Comparison of ENCODE assay signal across 8 cellular contexts in the genomic region with DNA sequence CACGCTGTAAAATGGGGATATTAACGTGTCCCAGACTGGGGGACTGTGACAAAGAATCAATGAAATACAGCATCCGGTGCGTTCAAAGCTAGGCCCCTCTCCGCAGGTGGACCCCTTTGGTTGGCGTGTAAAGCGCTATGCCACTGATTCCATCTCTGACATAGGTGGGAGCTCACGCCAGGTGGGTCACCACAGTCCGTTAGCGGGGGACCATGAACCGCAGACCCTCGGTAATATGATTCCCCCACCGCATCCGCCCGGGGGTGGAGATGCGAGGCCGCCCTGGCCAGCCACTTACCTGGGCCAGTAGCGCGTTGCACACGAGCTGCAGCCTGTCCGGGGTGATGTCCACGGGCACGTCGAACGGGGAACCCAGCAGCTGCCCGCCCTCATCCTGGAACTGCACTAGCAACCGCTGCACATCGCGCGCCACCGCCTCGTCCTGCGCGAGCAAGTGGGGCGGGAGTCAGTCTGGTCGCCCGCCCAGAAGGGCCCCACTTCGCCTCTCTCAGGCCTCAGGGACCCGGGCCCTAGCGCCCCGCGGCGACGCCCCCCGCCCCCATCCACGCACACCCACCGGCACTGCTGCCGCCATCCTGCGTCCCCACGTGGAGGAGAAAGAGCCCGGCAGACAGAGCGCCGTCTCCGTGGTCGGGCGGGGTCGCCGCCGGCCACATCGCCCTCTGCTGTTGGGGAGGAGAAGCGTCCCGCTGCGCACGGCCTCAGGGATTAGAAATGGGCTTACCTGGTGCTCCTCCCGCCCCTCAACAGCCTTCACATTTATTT. TPM values are rescaled to one million over a fixed set of nuclear protein-coding genes. Genes with fewer than 3 reads are reported as not detected.
DNase-seq lines count a peak whose midpoint lies in the region; TF ChIP-seq lines count a peak whose summit lies in the region.

A gene (minus strand): TSS at position 623 of the 786 bp plus-strand sequence. CDS start 28 bp downstream, at position 595.

- H3K4me3 ChIP-seq in trophoblast cell (ENCODE audit: low read depth, low read length) (peak within 1 kb of the TSS; percentile 99), tibial artery (peak within 1 kb of the TSS; percentile 79 to 97)

- peak within 1 kb of the TSS; percentile 89 for H4K12ac ChIP-seq in trophoblast cell (ENCODE audit: low read depth, low read length)

- H4K8ac ChIP-seq in trophoblast cell (ENCODE audit: low read depth, low read length), result peak within 1 kb of the TSS; percentile 86

- peak within 1 kb of the TSS; percentile 72 for H4K91ac ChIP-seq in trophoblast cell (ENCODE audit: low read depth, low read length)

- H2AFZ ChIP-seq in trophoblast cell (ENCODE audit: insufficient read depth, low read length, poor library complexity), result peak within 1 kb of the TSS; percentile 94

- POLR2A ChIA-PET in HEK293T (lab: Yijun Ruan, JAX), result interaction anchor here (0.8 to 1.8 kb wide), 6 partner anchors 8 to 563 kb away, joined by 3 to 6 read pairs (median 5); a partner anchor contains a TSS

- no peak within 1 kb of the TSS for H2BK12ac ChIP-seq in trophoblast cell (ENCODE audit: low read length)

- intact Hi-C loops in cardiac septum (cut with DNase I), result no loop called here
- intact Hi-C loops in tibial artery (cut with DNase I; ENCODE audit: low total_unique reads), result loop anchor here (5.0 kb wide), 1 partner anchor 100 kb away; a partner anchor contains a TSS

- H3K79me2 ChIP-seq in trophoblast cell (ENCODE audit: control insufficient read depth, insufficient read depth, low read length, poor library complexity), result peaks cover 6% of the 10 kb centered on the region

- DNase-seq in GM03348 (ENCODE audit: low spot score) (peak; percentile 95), HEK293T (ENCODE audit: extremely low spot score) (peak; percentile 79), NCI-H1092 treated with DMSO at 0.1 percent for 48 hours (lab: John Stamatoyannopoulos, UW) (peak; percentile 78), SW480 (ENCODE audit: low spot score) (peak; percentile 73), cardiac septum (ENCODE audit: low spot score) (peak; percentile 93), trophoblast cell (peak; percentile 55 to 79), tibial artery (peak; percentile 66 to 86)
- peak; percentile 77 for DNase-seq in activated naive CD8-positive, alpha-beta T cell treated with anti-CD3 and anti-CD28 coated beads, Interleukin-2, amount 50 U/mL, for 16 hours (ENCODE audit: low read depth, low spot score)

- H2BK120ac ChIP-seq in trophoblast cell (ENCODE audit: insufficient read depth, low read length, poor library complexity), result peak within 1 kb of the TSS; percentile 36

- no peak within 1 kb of the TSS for H3K23ac ChIP-seq in trophoblast cell (ENCODE audit: low read length)

- H3K4ac ChIP-seq in trophoblast cell (ENCODE audit: low read depth, low read length), result peak within 1 kb of the TSS; percentile 82

- H3K27me3 ChIP-seq in trophoblast cell (ENCODE audit: insufficient read depth, low read length), result no peaks in the 10 kb centered on the region
- no peaks in the 10 kb centered on the region for H3K27me3 ChIP-seq in tibial artery

- peak within 1 kb of the TSS; percentile 82 for H3K18ac ChIP-seq in trophoblast cell (ENCODE audit: low read length)

- WGBS in trophoblast cell (ENCODE audit: extremely low coverage, insufficient coverage, insufficient read length), result no CpG with 5 or more reads among the region's 65 CpGs

- no peaks in the 10 kb centered on the region for H3K9me3 ChIP-seq in trophoblast cell (ENCODE audit: insufficient read depth, low read depth, low read length)
- H3K9me3 ChIP-seq in tibial artery, result no peaks in the 10 kb centered on the region

- H3K27ac ChIP-seq in trophoblast cell (ENCODE audit: low read depth, low read length), result no peak within 1 kb of the TSS
- H3K27ac ChIP-seq in tibial artery, result peak within 1 kb of the TSS; percentile 12 to 26

- H2BK5ac ChIP-seq in trophoblast cell (ENCODE audit: low read depth, low read length, poor library complexity), result peak within 1 kb of the TSS; percentile 21

- H3K4me1 ChIP-seq in trophoblast cell (ENCODE audit: control insufficient read depth in 1 of 2, insufficient read depth in 2 of 2, low read length in 2 of 2) (no peaks in the 10 kb centered on the region), tibial artery (peaks cover 0 to 20% (median 11%) of the 10 kb centered on the region in 4 donors)

- peak within 1 kb of the TSS; percentile 86 for H2AK5ac ChIP-seq in trophoblast cell (ENCODE audit: low read length)

- peak within 1 kb of the TSS; percentile 95 for H3K4me2 ChIP-seq in trophoblast cell (ENCODE audit: low read length)

- H3K79me1 ChIP-seq in trophoblast cell (ENCODE audit: low read length), result peaks cover 5% of the 10 kb centered on the region

- peak; percentile 78 to 98 for TF ChIP-seq CTCF in tibial artery (IDR thresholded peaks at IDR 0.05)

- peak within 1 kb of the TSS; percentile 86 for H3K9ac ChIP-seq in trophoblast cell (ENCODE audit: low read length)

- CTCF ChIA-PET in HEK293T (lab: Yijun Ruan, JAX), result no interaction called here

- H3K36me3 ChIP-seq in trophoblast cell (ENCODE audit: control insufficient read depth in 1 of 2, insufficient read depth in 2 of 2, low read length in 2 of 2) (peaks cover 21 to 27% of the 10 kb centered on the region in 2 experiments), tibial artery (peaks cover 15 to 32% (median 29%) of the 10 kb centered on the region in 3 donors)

- H3K14ac ChIP-seq in trophoblast cell (ENCODE audit: low read length), result peak within 1 kb of the TSS; percentile 78

TF ChIP-seq in HEK293T, 16 proteins besides CTCF, POLR2A, EP300 and RAD21:
- TF ChIP-seq L3MBTL2 (conservative IDR thresholded peaks at IDR 0.05) (peak; percentile 71), TARDBP (IDR thresholded peaks at IDR 0.05) (peak; percentile 66; the same call in 1 of the 2 replicates), ZNF384 (IDR thresholded peaks at IDR 0.05) (no peak), ARNT (IDR thresholded peaks at IDR 0.05) (no peak)

RNA-seq across cellular contexts. Expression of the gene that starts here (rescaled TPM):
- 3.8 TPM for total RNA-seq in cardiac septum
- 5.6 and 5.9 TPM in 2 replicates for polyA plus RNA-seq in trophoblast cell (2013)
